ENCODE assay signal across 8 cellular contexts in the genomic region with DNA sequence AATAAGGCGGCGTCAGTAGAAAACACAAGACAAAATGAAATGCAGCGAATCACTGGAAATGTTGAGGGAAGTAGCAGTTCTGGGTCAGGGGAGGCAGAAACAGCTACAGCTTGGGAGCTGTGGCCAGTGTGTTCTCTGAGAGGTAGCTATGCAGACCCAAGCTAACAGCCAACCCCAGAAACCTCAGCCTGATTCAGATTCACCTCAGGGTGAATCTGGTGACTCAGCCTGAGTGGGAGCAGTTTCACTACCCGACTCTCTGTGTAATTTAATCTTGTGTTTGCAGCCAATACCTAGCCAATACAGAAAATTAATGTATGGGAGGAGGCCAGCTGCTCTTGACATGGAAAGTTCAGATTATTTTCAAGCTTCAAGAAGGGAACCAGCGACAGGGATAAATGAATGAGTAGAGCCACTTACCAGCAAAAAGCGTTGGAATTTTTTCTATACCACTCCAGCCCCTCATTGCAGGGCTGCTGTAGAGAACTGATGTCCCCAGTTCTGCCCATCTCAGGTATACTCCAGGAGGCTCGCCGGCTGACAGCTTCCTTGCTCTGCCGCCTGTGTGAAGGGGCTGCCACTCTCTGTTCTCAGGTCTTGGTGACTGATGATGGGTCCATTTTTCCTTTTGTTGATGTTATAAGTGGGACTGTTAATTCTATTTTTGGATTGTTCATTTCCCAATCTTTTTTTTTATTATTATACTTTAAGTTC. TPM values are rescaled to one million over a fixed set of nuclear protein-coding genes. Genes with fewer than 3 reads are reported as not detected.
A peak's percentile ranks its signal among the peaks of the same experiment; 100 is the strongest.
DNase-seq lines count a peak whose midpoint lies in the region; ATAC-seq and TF ChIP-seq lines count a peak whose summit lies in the region.

No MANE protein-coding gene starts in this region.

- peak; percentile 76 for ATAC-seq in HG02798 (IDR thresholded peaks at IDR 0.05; ENCODE audit: poor library complexity, unreplicated experiment)
- ATAC-seq in activated CD8-positive, alpha-beta T cell treated with anti-CD3 and anti-CD28 coated beads for 36 hours = peak; percentile 99
- no peak for ATAC-seq in HG02938 (IDR thresholded peaks at IDR 0.05; ENCODE audit: unreplicated experiment)

- no peaks in the 10 kb centered on the region for H3K36me3 ChIP-seq in adrenal gland (replicated peaks in 1 of 2)
- no peaks in the 10 kb centered on the region for H3K36me3 ChIP-seq in CD8-positive, alpha-beta memory T cell (ENCODE audit: insufficient read depth, low read length)

- no peak overlapping the region for H3K27ac ChIP-seq in adrenal gland
- no peak overlapping the region for H3K27ac ChIP-seq in CD8-positive, alpha-beta memory T cell (ENCODE audit: low read depth, low read length)

- H3K4me3 Mint-ChIP-seq in activated CD8-positive, alpha-beta T cell treated with anti-CD3 and anti-CD28 coated beads for 36 hours = peak overlapping the region; percentile 1
- no peak overlapping the region for H3K4me3 Mint-ChIP-seq in CD8-positive, alpha-beta memory T cell

- intact Hi-C loops in activated CD8-positive, alpha-beta T cell treated with anti-CD3 and anti-CD28 coated beads for 36 hours (cut with micrococcal nuclease) = no loop called here
- intact Hi-C loops in adrenal gland (cut with DNase I) = no loop called here

- CTCF ChIA-PET in activated CD8-positive, alpha-beta T cell treated with anti-CD3 and anti-CD28 coated beads for 36 hours (lab: Charles Lee) = interaction anchor here (0.7 to 2.1 kb wide), 6 partner anchors 10 to 424 kb away, joined by 3 to 11 read pairs (median 3); no protein-coding TSS in a partner anchor
- CTCF ChIA-PET in CD8-positive, alpha-beta memory T cell (lab: Charles Lee) = no interaction called here

- TF ChIP-seq CTCF in activated CD8-positive, alpha-beta T cell treated with anti-CD3 and anti-CD28 coated beads for 36 hours (IDR thresholded peaks at IDR 0.05) = no peak
- TF ChIP-seq CTCF in adrenal gland (IDR thresholded peaks at IDR 0.05) = no peak

- peaks cover 19% of the 10 kb centered on the region for H3K4me1 Mint-ChIP-seq in activated CD8-positive, alpha-beta T cell treated with anti-CD3 and anti-CD28 coated beads for 36 hours (ENCODE audit: low read depth)
- no peaks in the 10 kb centered on the region for H3K4me1 Mint-ChIP-seq in CD8-positive, alpha-beta memory T cell

- no peaks in the 10 kb centered on the region for H3K9me3 Mint-ChIP-seq in activated CD8-positive, alpha-beta T cell treated with anti-CD3 and anti-CD28 coated beads for 36 hours
- H3K9me3 Mint-ChIP-seq in CD8-positive, alpha-beta memory T cell = no peaks in the 10 kb centered on the region

- H3K36me3 Mint-ChIP-seq in activated CD8-positive, alpha-beta T cell treated with anti-CD3 and anti-CD28 coated beads for 36 hours (ENCODE audit: low read depth) = no peaks in the 10 kb centered on the region
- H3K36me3 Mint-ChIP-seq in CD8-positive, alpha-beta memory T cell = no peaks in the 10 kb centered on the region

- H3K27me3 Mint-ChIP-seq in activated CD8-positive, alpha-beta T cell treated with anti-CD3 and anti-CD28 coated beads for 36 hours = peaks cover 57% of the 10 kb centered on the region
- peaks cover 15 to 78% of the 10 kb centered on the region in 2 donors for H3K27me3 Mint-ChIP-seq in CD8-positive, alpha-beta memory T cell

- POLR2A ChIA-PET in activated CD8-positive, alpha-beta T cell treated with anti-CD3 and anti-CD28 coated beads for 36 hours (lab: Charles Lee) = no interaction called here
- POLR2A ChIA-PET in CD8-positive, alpha-beta memory T cell (lab: Charles Lee) = no interaction called here

- H3K4me1 ChIP-seq in adrenal gland (replicated peaks in 1 of 2) = no peaks in the 10 kb centered on the region
- no peaks in the 10 kb centered on the region for H3K4me1 ChIP-seq in CD8-positive, alpha-beta memory T cell (ENCODE audit: insufficient read depth, low read length)

- 70 to 75% (median 73%) methylated on average over 9 of the region's 9 CpGs for WGBS in adrenal gland, 4 donors

- H3K27me3 ChIP-seq in adrenal gland = peaks cover 5% of the 10 kb centered on the region
- peaks cover 4% of the 10 kb centered on the region for H3K27me3 ChIP-seq in CD8-positive, alpha-beta memory T cell (ENCODE audit: insufficient read depth, low read length, poor library complexity, severe bottlenecking)

- DNase-seq in Ammon's horn (ENCODE audit: low spot score) (peak; percentile 25), iris pigment epithelial cell (ENCODE audit: low read depth) (peak; percentile 87), NCI-H510A (lab: John Stamatoyannopoulos, UW) (no peak), adrenal gland (no peak)
- peak; percentile 88 for DNase-seq in activated CD8-positive, alpha-beta T cell treated with anti-CD3 and anti-CD28 coated beads for 36 hours
- no peak for DNase-seq in CD8-positive, alpha-beta memory T cell

- H3K9me3 ChIP-seq in adrenal gland (replicated peaks in 1 of 3) = no peaks in the 10 kb centered on the region
- no peaks in the 10 kb centered on the region for H3K9me3 ChIP-seq in CD8-positive, alpha-beta memory T cell (ENCODE audit: low read length)

- no peak for TF ChIP-seq POLR2A in adrenal gland (IDR thresholded peaks at IDR 0.05)

- H3K4me3 ChIP-seq in adrenal gland = no peak overlapping the region
- H3K4me3 ChIP-seq in CD8-positive, alpha-beta memory T cell (ENCODE audit: low read length) = no peak overlapping the region

- peak overlapping the region; percentile 28 for H3K27ac Mint-ChIP-seq in activated CD8-positive, alpha-beta T cell treated with anti-CD3 and anti-CD28 coated beads for 36 hours
- H3K27ac Mint-ChIP-seq in CD8-positive, alpha-beta memory T cell = peak overlapping the region in 1 of 8 donors; percentile 15

RNA-seq across cellular contexts. Expression of gene IGFL3, which starts 8.9 kb away (rescaled TPM):
- total RNA-seq in activated CD8-positive, alpha-beta T cell treated with anti-CD3 and anti-CD28 coated beads for 36 hours = not detected
- total RNA-seq in adrenal gland = not detected
- not detected for polyA plus RNA-seq in adrenal gland
- total RNA-seq in CD8-positive, alpha-beta memory T cell = not detected
- not detected for polyA plus RNA-seq in CD8-positive, alpha-beta memory T cell

RNA-seq across cellular contexts. Expression of gene IGFL2, which starts 32.5 kb away (rescaled TPM):
- total RNA-seq in activated CD8-positive, alpha-beta T cell treated with anti-CD3 and anti-CD28 coated beads for 36 hours = not detected
- not detected for total RNA-seq in adrenal gland
- polyA plus RNA-seq in adrenal gland = not detected
- not detected for total RNA-seq in CD8-positive, alpha-beta memory T cell
- polyA plus RNA-seq in CD8-positive, alpha-beta memory T cell = not detected

Comparison
In these comparisons a context has a peak if more than half of its experiments do, and no peak if none do; other contexts are left out.
1. DNase-seq: peak in Ammon's horn (single experiment), activated CD8-positive, alpha-beta T cell treated with anti-CD3 and anti-CD28 coated beads for 36 hours (single experiment) and iris pigment epithelial cell (single experiment); none in NCI-H510A (single experiment), adrenal gland (0 of 7) and CD8-positive, alpha-beta memory T cell (0 of 5).